ENCODE assay signal across 23 cellular contexts in the genomic region with DNA sequence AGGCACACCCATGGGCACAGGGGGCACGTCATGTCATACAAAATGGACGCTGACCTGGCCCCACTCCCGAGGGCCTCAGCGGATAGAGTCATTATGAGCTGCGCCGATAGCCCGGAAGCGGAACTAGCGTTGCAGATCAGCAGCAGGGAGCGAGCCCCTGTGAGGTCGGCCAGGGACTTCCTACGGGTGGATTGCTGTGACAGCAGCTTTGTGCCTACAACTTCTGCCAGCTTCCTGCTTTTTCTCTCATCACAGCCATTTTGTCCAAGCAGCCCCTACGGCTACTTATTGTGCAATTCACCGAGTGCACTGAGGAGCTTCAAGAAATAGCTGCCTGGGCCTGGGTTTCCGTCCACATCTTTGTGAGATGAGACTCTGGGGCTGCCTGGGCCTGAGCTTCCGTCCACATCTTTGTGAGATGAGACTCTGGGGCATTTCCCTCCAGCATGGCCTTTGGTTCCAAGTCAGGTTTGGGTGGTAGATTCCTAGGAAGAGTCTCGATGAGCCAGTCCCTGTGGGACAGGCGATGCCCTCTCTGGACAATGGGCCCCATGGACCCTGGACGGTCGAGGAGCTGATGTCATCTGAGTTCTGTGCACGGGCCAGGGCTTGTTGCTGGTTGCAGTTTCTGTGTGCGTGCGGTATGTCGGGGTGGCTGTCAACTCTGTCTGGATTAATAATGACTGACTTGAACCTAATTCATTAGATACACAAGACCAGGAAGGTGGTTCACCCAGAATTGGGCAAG.
A peak's percentile ranks its signal among the peaks of the same experiment; 100 is the strongest.
DNase-seq lines count a peak whose midpoint lies in the region; ATAC-seq and TF ChIP-seq lines count a peak whose summit lies in the region.
"Had no signal": no experiment of that assay in that cellular context is flagged by ENCODE, and none has a peak within 500 bp of the region (broad histone marks: within the 10 kb centered on the region; RNA-seq: fewer than 3 reads in every experiment).

No MANE protein-coding gene starts in this region.

- H3K36me3 Mint-ChIP-seq in GM23338 (ENCODE audit: low read depth): no peaks in the 10 kb centered on the region; the same call in 2 of the 3 replicates
- no peaks in the 10 kb centered on the region for H3K36me3 Mint-ChIP-seq in T-helper 17 cell (ENCODE audit: low read depth)
- H3K36me3 Mint-ChIP-seq: activated naive CD4-positive, alpha-beta T cell treated with anti-CD3 and anti-CD28 coated beads, Interleukin-2, amount 50 U/mL, for 72 hours; CD4-positive, CD25-positive, alpha-beta regulatory T cell; memory B cell; naive B cell had no signal

- H3K27me3 Mint-ChIP-seq in GM23338 (ENCODE audit: insufficient read depth, low read depth, poor library complexity) (peaks cover 2% of the 10 kb centered on the region), T-helper 17 cell (no peaks in the 10 kb centered on the region)
- H3K27me3 Mint-ChIP-seq: activated CD4-positive, alpha-beta memory T cell treated with anti-CD3 and anti-CD28 coated beads, Interleukin-2, amount 10 ng/mL, durations not matched to agents 7 days and 5 days; CD4-positive, CD25-positive, alpha-beta regulatory T cell; memory B cell; naive B cell had no signal

- H3K9me3 Mint-ChIP-seq in GM23338: peaks cover 4% of the 10 kb centered on the region; the same call in 2 of the 3 replicates
- H3K9me3 Mint-ChIP-seq: activated CD4-positive, alpha-beta memory T cell treated with anti-CD3 and anti-CD28 coated beads, Interleukin-2, amount 10 ng/mL, durations not matched to agents 7 days and 5 days; CD4-positive, CD25-positive, alpha-beta regulatory T cell had no signal

- H3K27ac ChIP-seq in GM23338 (ENCODE audit: low read depth) (no peak overlapping the region), right atrium auricular region (no peak overlapping the region), psoas muscle (no peak overlapping the region)
- H3K27ac ChIP-seq: ovary had no signal

- H3K4me1 ChIP-seq in GM23338 (ENCODE audit: insufficient read depth): no peaks in the 10 kb centered on the region
- no peaks in the 10 kb centered on the region for H3K4me1 ChIP-seq in right atrium auricular region
- no peaks in the 10 kb centered on the region for H3K4me1 ChIP-seq in psoas muscle

- ATAC-seq in GM23338 (no peak), T-helper 17 cell (no peak), psoas muscle (no peak)
- ATAC-seq: HCT116 had no signal

- H3F3A ChIP-seq in GM23338 (replicated peaks; ENCODE audit: low read depth): no peaks in the 10 kb centered on the region

- H3K4me3 ChIP-seq in GM23338 (no peak overlapping the region), right atrium auricular region (no peak overlapping the region), psoas muscle (no peak overlapping the region)
- H3K4me3 ChIP-seq: ovary had no signal

- H3K36me3 ChIP-seq in GM23338 (ENCODE audit: insufficient read depth) (no peaks in the 10 kb centered on the region), right atrium auricular region (no peaks in the 10 kb centered on the region), psoas muscle (ENCODE audit: insufficient read depth in 1 of 2, low read depth in 1 of 2) (no peaks in the 10 kb centered on the region)
- H3K36me3 ChIP-seq: ovary had no signal

- no peaks in the 10 kb centered on the region; the same call in 2 of the 3 replicates for H3K4me1 Mint-ChIP-seq in GM23338
- H3K4me1 Mint-ChIP-seq in T-helper 17 cell: peaks cover 10% of the 10 kb centered on the region
- H3K4me1 Mint-ChIP-seq: memory B cell, naive B cell had no signal

- WGBS in psoas muscle, 3 donors: 82 to 87% (median 84%) methylated on average over 24 of the region's 24 CpGs

- TF ChIP-seq CTCF in GM23338 (conservative IDR thresholded peaks at IDR 0.05; ENCODE audit: low read depth in 2 of 2) (no peak), right atrium auricular region (IDR thresholded peaks at IDR 0.05) (no peak), psoas muscle (IDR thresholded peaks at IDR 0.05) (no peak)

- H3K27me3 ChIP-seq in GM23338 (ENCODE audit: insufficient read depth): no peaks in the 10 kb centered on the region
- no peaks in the 10 kb centered on the region for H3K27me3 ChIP-seq in right atrium auricular region
- H3K27me3 ChIP-seq in psoas muscle (ENCODE audit: insufficient read depth in 3 of 3, low read length in 2 of 3): peaks cover 0 to 2% (median 0%) of the 10 kb centered on the region in 3 donors
- H3K27me3 ChIP-seq: ovary had no signal

- DNase-seq in GM23338 (ENCODE audit: low spot score) (no peak), T-helper 17 cell (no peak), right atrium auricular region (ENCODE audit: low spot score) (peak; percentile 63), psoas muscle (peak; percentile 41 to 58), GOT3 (lab: John Stamatoyannopoulos, UW) (no peak)
- no peak for DNase-seq in stimulated activated CD4-positive, alpha-beta T cell treated with anti-CD3 and anti-CD28 coated beads, Interleukin-4, amount 100 ng/mL, for 4 hours
- no peak for DNase-seq in stimulated activated CD4-positive, alpha-beta T cell treated with anti-CD3 and anti-CD28 coated beads, Interleukin-12 subunit alpha, Interleukin-12 subunit beta, amount 100 ng/mL, for 4 hours
- DNase-seq in stimulated activated CD4-positive, alpha-beta T cell treated with anti-CD3 and anti-CD28 coated beads, Interleukin-15, amount 100 ng/mL, for 24 hours: no peak
- DNase-seq: activated CD4-positive, alpha-beta memory T cell treated with anti-CD3 and anti-CD28 coated beads, Interleukin-2, amount 10 ng/mL, durations not matched to agents 7 days and 5 days; activated T-cell treated with anti-CD3 and anti-CD28 coated beads, Interleukin-2, amount 50 U/mL, for 48 hours; CD4-positive, CD25-positive, alpha-beta regulatory T cell; DMS79; KG1; naive B cell; NCI-H1105; NCI-H524; ovary; SHP77 treated with DMSO at 0.1 percent for 48 hours; small intestine; T-helper 2 cell had no signal

- H3K79me2 ChIP-seq in GM23338 (replicated peaks; ENCODE audit: insufficient read depth): no peaks in the 10 kb centered on the region

- H4K20me1 ChIP-seq in GM23338 (replicated peaks; ENCODE audit: insufficient read depth): no peaks in the 10 kb centered on the region

- H3K9me2 ChIP-seq in GM23338 (ENCODE audit: insufficient read depth): 0 out of 2 replicates have a peak, but pooled peaks cover 3% of the 10 kb centered on the region

- H3K4me2 ChIP-seq in GM23338: no peak overlapping the region

- H2AFZ ChIP-seq in GM23338: peak overlapping the region; percentile 72

- H3K27ac Mint-ChIP-seq in GM23338 (peak overlapping the region; percentile 82), T-helper 17 cell (peak overlapping the region; percentile 47)
- H3K27ac Mint-ChIP-seq: activated CD4-positive, alpha-beta memory T cell treated with anti-CD3 and anti-CD28 coated beads, Interleukin-2, amount 10 ng/mL, durations not matched to agents 7 days and 5 days; CD4-positive, CD25-positive, alpha-beta regulatory T cell; memory B cell had no signal

- H3K4me3 Mint-ChIP-seq in GM23338 (no peak overlapping the region), T-helper 17 cell (no peak overlapping the region)
- H3K4me3 Mint-ChIP-seq: activated CD4-positive, alpha-beta memory T cell treated with anti-CD3 and anti-CD28 coated beads, Interleukin-2, amount 10 ng/mL, durations not matched to agents 7 days and 5 days; CD4-positive, CD25-positive, alpha-beta regulatory T cell; memory B cell; naive B cell had no signal

- intact Hi-C loops in psoas muscle (cut with DNase I): loop anchor here (5.0 kb wide), 3 partner anchors 78 to 223 kb away; partner anchors contain the start of gene CLTA (in 2 of the 2)

- H3K9me3 ChIP-seq in T-helper 17 cell (ENCODE audit: control insufficient read depth, low read length, poor library complexity, severe bottlenecking) (no peaks in the 10 kb centered on the region), right atrium auricular region (no peaks in the 10 kb centered on the region), psoas muscle (no peaks in the 10 kb centered on the region)
- H3K9me3 ChIP-seq: ovary had no signal

TF ChIP-seq in GM23338, 12 proteins besides CTCF, POLR2A, EP300 and RAD21 (continues in another document):
- TF ChIP-seq, protein P1, sequence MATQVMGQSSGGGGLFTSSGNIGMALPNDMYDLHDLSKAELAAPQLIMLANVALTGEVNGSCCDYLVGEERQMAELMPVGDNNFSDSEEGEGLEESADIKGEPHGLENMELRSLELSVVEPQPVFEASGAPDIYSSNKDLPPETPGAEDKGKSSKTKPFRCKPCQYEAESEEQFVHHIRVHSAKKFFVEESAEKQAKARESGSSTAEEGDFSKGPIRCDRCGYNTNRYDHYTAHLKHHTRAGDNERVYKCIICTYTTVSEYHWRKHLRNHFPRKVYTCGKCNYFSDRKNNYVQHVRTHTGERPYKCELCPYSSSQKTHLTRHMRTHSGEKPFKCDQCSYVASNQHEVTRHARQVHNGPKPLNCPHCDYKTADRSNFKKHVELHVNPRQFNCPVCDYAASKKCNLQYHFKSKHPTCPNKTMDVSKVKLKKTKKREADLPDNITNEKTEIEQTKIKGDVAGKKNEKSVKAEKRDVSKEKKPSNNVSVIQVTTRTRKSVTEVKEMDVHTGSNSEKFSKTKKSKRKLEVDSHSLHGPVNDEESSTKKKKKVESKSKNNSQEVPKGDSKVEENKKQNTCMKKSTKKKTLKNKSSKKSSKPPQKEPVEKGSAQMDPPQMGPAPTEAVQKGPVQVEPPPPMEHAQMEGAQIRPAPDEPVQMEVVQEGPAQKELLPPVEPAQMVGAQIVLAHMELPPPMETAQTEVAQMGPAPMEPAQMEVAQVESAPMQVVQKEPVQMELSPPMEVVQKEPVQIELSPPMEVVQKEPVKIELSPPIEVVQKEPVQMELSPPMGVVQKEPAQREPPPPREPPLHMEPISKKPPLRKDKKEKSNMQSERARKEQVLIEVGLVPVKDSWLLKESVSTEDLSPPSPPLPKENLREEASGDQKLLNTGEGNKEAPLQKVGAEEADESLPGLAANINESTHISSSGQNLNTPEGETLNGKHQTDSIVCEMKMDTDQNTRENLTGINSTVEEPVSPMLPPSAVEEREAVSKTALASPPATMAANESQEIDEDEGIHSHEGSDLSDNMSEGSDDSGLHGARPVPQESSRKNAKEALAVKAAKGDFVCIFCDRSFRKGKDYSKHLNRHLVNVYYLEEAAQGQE (IDR thresholded peaks at IDR 0.05; ENCODE audit: unreplicated experiment): no peak
- TF ChIP-seq EZH2phosphoT487 (IDR thresholded peaks at IDR 0.05; ENCODE audit: unreplicated experiment) (no peak), ZNF114 (CRISPR knock-in tag; IDR thresholded peaks at IDR 0.05) (no peak), CREB1 (CRISPR knock-in tag; IDR thresholded peaks at IDR 0.05; ENCODE audit: low read depth) (no peak), ETS1 (IDR thresholded peaks at IDR 0.05) (no peak), ZNF331 (CRISPR knock-in tag; IDR thresholded peaks at IDR 0.05; ENCODE audit: low read depth) (no peak)

Comparison
In these comparisons a context has a peak if more than half of its experiments do, and no peak if none do; other contexts are left out.
1. DNase-seq: peak in right atrium auricular region (single experiment) and psoas muscle (2 of 2); none in GM23338 (single experiment), T-helper 17 cell (0 of 3), GOT3 (single experiment), stimulated activated CD4-positive, alpha-beta T cell treated with anti-CD3 and anti-CD28 coated beads, Interleukin-4, amount 100 ng/mL, for 4 hours (0 of 2), stimulated activated CD4-positive, alpha-beta T cell treated with anti-CD3 and anti-CD28 coated beads, Interleukin-12 subunit alpha, Interleukin-12 subunit beta, amount 100 ng/mL, for 4 hours (single experiment) and stimulated activated CD4-positive, alpha-beta T cell treated with anti-CD3 and anti-CD28 coated beads, Interleukin-15, amount 100 ng/mL, for 24 hours (single experiment).